Comparison of ENCODE assay signal across 8 cellular contexts in genomic region chr11:10659339-10660216, GRCh38. TPM values are rescaled to one million over a fixed set of nuclear protein-coding genes. Genes with fewer than 3 reads are reported as not detected.
DNase-seq lines count a peak whose midpoint lies in the region; ATAC-seq and TF ChIP-seq lines count a peak whose summit lies in the region.

No MANE protein-coding gene starts in this region.

- H3K27ac ChIP-seq in BLaER1 treated with 17β-estradiol and CSF1 and Interleukin-3, amounts not matched to agents 10 nM and 100 nM: peak overlapping the region in 7 of 11 experiments; percentile 39 to 73 (median 65); a peak in 14 of 22 replicates
- H3K27ac ChIP-seq in coronary artery: peak overlapping the region; percentile 86 to 93

- no peaks in the 10 kb centered on the region for H3K36me3 Mint-ChIP-seq in nephron progenitor cell (ENCODE audit: low read depth)

- no peak overlapping the region for H3K4me3 Mint-ChIP-seq in nephron progenitor cell

- peak overlapping the region; percentile 30 to 92 (median 70) for H3K4me2 ChIP-seq in BLaER1 treated with 17β-estradiol and CSF1 and Interleukin-3, amounts not matched to agents 10 nM and 100 nM

- peaks cover 7% of the 10 kb centered on the region for H3K27me3 Mint-ChIP-seq in nephron progenitor cell (ENCODE audit: low read depth, poor library complexity)

- TF ChIP-seq CTCF in coronary artery (IDR thresholded peaks at IDR 0.05) (no peak), nephron progenitor cell (IDR thresholded peaks at IDR 0.05) (no peak)

- H3K36me3 ChIP-seq in BLaER1 treated with 17β-estradiol and CSF1 and Interleukin-3, amounts not matched to agents 10 nM and 100 nM: no peaks in the 10 kb centered on the region
- H3K36me3 ChIP-seq in MG63: no peaks in the 10 kb centered on the region

- H3K9me3 ChIP-seq in BLaER1 treated with 17β-estradiol and CSF1 and Interleukin-3, amounts not matched to agents 10 nM and 100 nM (replicated peaks in 1 of 11): no peaks in the 10 kb centered on the region
- no peaks in the 10 kb centered on the region for H3K9me3 ChIP-seq in MG63

- peaks cover 41% of the 10 kb centered on the region for H3K4me1 Mint-ChIP-seq in nephron progenitor cell

- H3K4me1 ChIP-seq in BLaER1 treated with 17β-estradiol and CSF1 and Interleukin-3, amounts not matched to agents 10 nM and 100 nM: peaks cover 63 to 79% (median 67%) of the 10 kb centered on the region in 10 experiments

- H3K27me3 ChIP-seq in BLaER1 treated with 17β-estradiol and CSF1 and Interleukin-3, amounts not matched to agents 10 nM and 100 nM: no peaks in the 10 kb centered on the region
- no peaks in the 10 kb centered on the region for H3K27me3 ChIP-seq in MG63

- H3K9ac ChIP-seq in BLaER1 treated with 17β-estradiol and CSF1 and Interleukin-3, amounts not matched to agents 10 nM and 100 nM: peak overlapping the region in 5 of 11 experiments; percentile 7 to 49 (median 43); a peak in 7 of 22 replicates

- peak overlapping the region; percentile 89 for H3K27ac Mint-ChIP-seq in nephron progenitor cell

- ATAC-seq in HG02884 (IDR thresholded peaks at IDR 0.05; ENCODE audit: unreplicated experiment): no peak
- no peak for ATAC-seq in GM18873 (IDR thresholded peaks at IDR 0.05; ENCODE audit: low FRiP score, unreplicated experiment)
- no peak for ATAC-seq in GM18498 (IDR thresholded peaks at IDR 0.05; ENCODE audit: unreplicated experiment)

- H3K4me3 ChIP-seq in BLaER1 treated with 17β-estradiol and CSF1 and Interleukin-3, amounts not matched to agents 10 nM and 100 nM: no peak overlapping the region
- H3K4me3 ChIP-seq in MG63 (no peak overlapping the region), coronary artery (peak overlapping the region; percentile 14)

- no peaks in the 10 kb centered on the region for H4K20me1 ChIP-seq in BLaER1 treated with 17β-estradiol and CSF1 and Interleukin-3, amounts not matched to agents 10 nM and 100 nM

- no peaks in the 10 kb centered on the region for H3K9me3 Mint-ChIP-seq in nephron progenitor cell

- DNase-seq in MG63 (peak; percentile 74), coronary artery (ENCODE audit: low spot score) (peak; percentile 86), nephron progenitor cell (peak; percentile 18), AML-193 (lab: John Stamatoyannopoulos, UW) (no peak)

RNA-seq across cellular contexts. Expression of gene IRAG1, which starts 34.0 kb away (rescaled TPM):
- total RNA-seq in MG63 (2014; rRNA removed; shearing (Covaris generic); ENCODE audit: low replicate concordance): not detected in 2 replicates

Comparison
In these comparisons a context has a peak if more than half of its experiments do, and no peak if none do; other contexts are left out.
1. DNase-seq: peak in MG63 (single experiment), coronary artery (single experiment) and nephron progenitor cell (single experiment); none in AML-193 (0 of 2).